In the genomic region with DNA sequence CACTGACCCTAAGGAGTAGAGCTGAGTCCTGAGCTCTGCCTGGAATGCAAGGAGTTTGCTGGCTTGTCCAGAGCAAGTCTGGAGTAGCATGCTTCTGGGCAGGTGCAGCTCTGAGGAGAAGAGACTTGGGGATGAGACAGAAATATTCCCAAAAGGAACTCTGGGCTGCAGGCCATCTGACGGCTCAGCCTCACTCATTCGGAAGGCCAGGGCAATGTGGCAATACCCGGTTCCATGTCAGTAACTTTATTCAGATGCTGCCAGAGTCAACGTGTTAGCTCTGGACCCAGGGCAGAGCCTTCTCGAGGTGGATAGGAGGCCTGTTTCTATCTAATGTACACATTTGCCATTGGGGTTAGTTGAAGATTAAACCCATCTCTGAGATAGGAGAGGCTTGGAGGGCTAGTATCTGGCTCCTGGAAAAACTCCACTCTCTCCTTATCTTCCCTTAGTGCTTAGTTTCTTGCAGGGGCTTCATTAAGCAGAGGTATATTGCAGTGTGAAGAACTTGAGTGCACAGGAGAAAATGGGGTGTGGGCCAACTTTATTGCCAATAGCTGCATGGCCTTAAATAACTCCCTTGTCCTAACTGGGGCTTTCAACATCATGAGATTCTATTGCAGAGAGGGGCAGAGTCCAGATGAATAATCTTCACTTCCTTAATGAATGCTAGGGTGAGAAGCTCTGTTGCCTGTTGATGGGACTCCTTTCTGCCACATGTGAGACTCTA, we compare ENCODE assay signal across 25 cellular contexts.
DNase-seq lines count a peak whose midpoint lies in the region; ATAC-seq, FAIRE-seq and TF ChIP-seq lines count a peak whose summit lies in the region.
"Had no signal": no experiment of that assay in that cellular context is flagged by ENCODE, and none has a peak within 500 bp of the region (broad histone marks: within the 10 kb centered on the region; RNA-seq: fewer than 3 reads in every experiment).

No MANE protein-coding gene starts in this region.

- no peak for FAIRE-seq in HTR-8/SVneo (lab: Jason Lieb, UNC)
- FAIRE-seq: GM12878 had no signal

- DNase-seq in GM23248 = peak; percentile 28
- peak; percentile 24 for DNase-seq in adipocyte (ENCODE audit: low read depth)
- peak; percentile 86 for DNase-seq in left lobe of liver (ENCODE audit: low spot score)
- DNase-seq in transverse colon = peak; percentile 53
- no peak for DNase-seq in DMS79 (lab: John Stamatoyannopoulos, UW)
- no peak for DNase-seq in activated T-cell treated with anti-CD3 and anti-CD28 coated beads, Interleukin-2, amount 50 U/mL, for 24 hours
- no peak for DNase-seq in HTR-8/SVneo (ENCODE audit: insufficient read length, low spot score)
- DNase-seq: activated CD4-positive, alpha-beta T cell treated with anti-CD3 and anti-CD28 coated beads, Interleukin-2, amount 10 ng/mL, durations not matched to agents 7 days and 5 days; activated naive CD4-positive, alpha-beta T cell treated with Interleukin-2 at 50 U/mL for 16 hours; activated T-cell treated with anti-CD3 and anti-CD28 coated beads, Interleukin-2, amount 50 U/mL, for 48 hours; adrenal gland; brain microvascular endothelial cell; effector CD4-positive, alpha-beta T cell; NCI-H1048; NCI-H1694 treated with DMSO at 0.1 percent for 48 hours; NCI-H2171; NCI-H510A; WERI-Rb-1 had no signal

- no peaks in the 10 kb centered on the region for H3K36me3 Mint-ChIP-seq in activated T-cell treated with anti-CD3 and anti-CD28 coated beads, Interleukin-2, amount 50 U/mL, for 24 hours (ENCODE audit: low read depth)
- H3K36me3 Mint-ChIP-seq: CD14-positive monocyte, memory B cell had no signal

- H3K9ac ChIP-seq in GM23248 = no peak overlapping the region
- H3K9ac ChIP-seq in adipocyte (ENCODE audit: low read length) = peak overlapping the region; percentile 24

- no peaks in the 10 kb centered on the region for H4K20me1 ChIP-seq in GM23248 (ENCODE audit: insufficient read depth)

- H3K79me2 ChIP-seq in GM23248 (ENCODE audit: insufficient read depth) = no peaks in the 10 kb centered on the region

- intact Hi-C loops in transverse colon (cut with DNase I; ENCODE audit: low total_unique reads) = no loop called here

- H3K27ac ChIP-seq in GM23248 (no peak overlapping the region), transverse colon (peak overlapping the region; percentile 79 to 87 (median 83))
- H3K27ac ChIP-seq: adrenal gland, brain microvascular endothelial cell, epithelial cell of prostate, thoracic aorta, WERI-Rb-1 had no signal

- peak; percentile 86 for ATAC-seq in left lobe of liver
- ATAC-seq: GM12878 had no signal

- no peak overlapping the region for H3K27ac Mint-ChIP-seq in activated T-cell treated with anti-CD3 and anti-CD28 coated beads, Interleukin-2, amount 50 U/mL, for 24 hours
- H3K27ac Mint-ChIP-seq: activated CD4-positive, alpha-beta T cell treated with anti-CD3 and anti-CD28 coated beads, Interleukin-2, amount 10 ng/mL, durations not matched to agents 7 days and 5 days; CD14-positive monocyte; memory B cell; progenitor cell of endocrine pancreas; stimulated activated naive CD8-positive, alpha-beta T cell treated with anti-CD3 and anti-CD28 coated beads, Interleukin-15, Interleukin-2, amounts not matched to agents 100 ng/mL and 50 ng/mL, for 24 hours had no signal

- H3K4me1 Mint-ChIP-seq in activated T-cell treated with anti-CD3 and anti-CD28 coated beads, Interleukin-2, amount 50 U/mL, for 24 hours (ENCODE audit: low read depth) = no peaks in the 10 kb centered on the region
- H3K4me1 Mint-ChIP-seq: activated CD4-positive, alpha-beta T cell treated with anti-CD3 and anti-CD28 coated beads, Interleukin-2, amount 10 ng/mL, durations not matched to agents 7 days and 5 days; CD14-positive monocyte; memory B cell had no signal

- 18 to 21% methylated on average over 5 of the region's 5 CpGs for WGBS in GM23248 (ENCODE audit: low coverage in 1 of 2, low lambda C conversion rate in 2 of 2, missing lambda C conversion rate in 2 of 2), 2 experiments
- WGBS in transverse colon (ENCODE audit: low coverage in 1 of 2), 2 donors = 41% methylated on average over 5 of the region's 5 CpGs; no CpG with 5 or more reads in 1 of the 2 donors

- no peaks in the 10 kb centered on the region for H3K27me3 ChIP-seq in GM23248 (replicated peaks; ENCODE audit: insufficient read depth)
- peaks cover 5% of the 10 kb centered on the region for H3K27me3 ChIP-seq in adipocyte (replicated peaks; ENCODE audit: control insufficient read depth, insufficient read depth, low read length)
- H3K27me3 ChIP-seq in transverse colon = no peaks in the 10 kb centered on the region
- H3K27me3 ChIP-seq: adrenal gland, brain microvascular endothelial cell had no signal

- no peak for TF ChIP-seq POLR2A in transverse colon (IDR thresholded peaks at IDR 0.05)

- H3K9me2 ChIP-seq in GM23248 (ENCODE audit: insufficient read depth) = no peaks in the 10 kb centered on the region

- no peaks in the 10 kb centered on the region for H3K9me3 Mint-ChIP-seq in activated T-cell treated with anti-CD3 and anti-CD28 coated beads, Interleukin-2, amount 50 U/mL, for 24 hours
- H3K9me3 Mint-ChIP-seq: activated CD4-positive, alpha-beta T cell treated with anti-CD3 and anti-CD28 coated beads, Interleukin-2, amount 10 ng/mL, durations not matched to agents 7 days and 5 days; CD14-positive monocyte; memory B cell; stimulated activated naive CD8-positive, alpha-beta T cell treated with anti-CD3 and anti-CD28 coated beads, Interleukin-15, Interleukin-2, amounts not matched to agents 100 ng/mL and 50 ng/mL, for 24 hours had no signal

- in situ Hi-C loops in GM23248 (cut with MboI) = no loop called here
- in situ Hi-C loops in transverse colon (cut with MboI; ENCODE audit: low pct_ligation_motif_present in 1 of 4, low pct_unique_long_range_greater_than_20kb in 1 of 4, low sequenced_read_pairs in 3 of 4) = no loop called here

- no peak for TF ChIP-seq CTCF in transverse colon (IDR thresholded peaks at IDR 0.05)

- H3F3A ChIP-seq in GM23248 (ENCODE audit: insufficient read depth) = no peaks in the 10 kb centered on the region

- H3K4me1 ChIP-seq in GM23248 (ENCODE audit: insufficient read depth) (peaks cover 11% of the 10 kb centered on the region; the same call in 1 of the 2 replicates), adipocyte (ENCODE audit: control insufficient read depth, insufficient read depth, low read length) (peaks cover 18% of the 10 kb centered on the region), transverse colon (peaks cover 17 to 55% (median 48%) of the 10 kb centered on the region in 4 donors)
- H3K4me1 ChIP-seq: adrenal gland had no signal

- H3K4me3 Mint-ChIP-seq in activated T-cell treated with anti-CD3 and anti-CD28 coated beads, Interleukin-2, amount 50 U/mL, for 24 hours = no peak overlapping the region
- H3K4me3 Mint-ChIP-seq: activated CD4-positive, alpha-beta T cell treated with anti-CD3 and anti-CD28 coated beads, Interleukin-2, amount 10 ng/mL, durations not matched to agents 7 days and 5 days; CD14-positive monocyte; memory B cell; stimulated activated naive CD8-positive, alpha-beta T cell treated with anti-CD3 and anti-CD28 coated beads, Interleukin-15, Interleukin-2, amounts not matched to agents 100 ng/mL and 50 ng/mL, for 24 hours had no signal

- H3K9me3 ChIP-seq in GM23248 (ENCODE audit: low read depth) = no peaks in the 10 kb centered on the region
- H3K9me3 ChIP-seq in adipocyte (ENCODE audit: control insufficient read depth, low read length) = no peaks in the 10 kb centered on the region
- H3K9me3 ChIP-seq in transverse colon = no peaks in the 10 kb centered on the region
- H3K9me3 ChIP-seq: adrenal gland, thoracic aorta had no signal

- no peak overlapping the region for H3K4me3 ChIP-seq in GM23248
- H3K4me3 ChIP-seq in adipocyte (ENCODE audit: low read length) = no peak overlapping the region
- H3K4me3 ChIP-seq in transverse colon = no peak overlapping the region
- H3K4me3 ChIP-seq: adrenal gland, GM12878, thoracic aorta had no signal

- TF ChIP-seq EP300 in transverse colon (IDR thresholded peaks at IDR 0.05; ENCODE audit: low read depth) = no peak

- peaks cover 6% of the 10 kb centered on the region for H3K27me3 Mint-ChIP-seq in activated T-cell treated with anti-CD3 and anti-CD28 coated beads, Interleukin-2, amount 50 U/mL, for 24 hours
- H3K27me3 Mint-ChIP-seq: activated CD4-positive, alpha-beta T cell treated with anti-CD3 and anti-CD28 coated beads, Interleukin-2, amount 10 ng/mL, durations not matched to agents 7 days and 5 days had no signal

- H2AFZ ChIP-seq in GM23248 = no peak overlapping the region

- no peak overlapping the region for H3K4me2 ChIP-seq in GM23248 (ENCODE audit: unreplicated experiment)

- no peaks in the 10 kb centered on the region for H3K36me3 ChIP-seq in GM23248 (ENCODE audit: low read depth)
- H3K36me3 ChIP-seq in adipocyte (ENCODE audit: control insufficient read depth, insufficient read depth, low read length, severe bottlenecking) = no peaks in the 10 kb centered on the region
- H3K36me3 ChIP-seq in transverse colon = no peaks in the 10 kb centered on the region
- H3K36me3 ChIP-seq: adrenal gland, brain microvascular endothelial cell, thoracic aorta had no signal

Comparison
In these comparisons a context has a peak if more than half of its experiments do, and no peak if none do; other contexts are left out.
1. DNase-seq: peak in GM23248 (single experiment), adipocyte (single experiment), left lobe of liver (single experiment) and transverse colon (single experiment); none in DMS79 (single experiment), activated T-cell treated with anti-CD3 and anti-CD28 coated beads, Interleukin-2, amount 50 U/mL, for 24 hours (single experiment) and HTR-8/SVneo (single experiment).